In genomic region chr17:35536664-35537160, GRCh38 we compare ENCODE assay signal across 11 cellular contexts. TPM values are rescaled to one million over a fixed set of nuclear protein-coding genes. Genes with fewer than 3 reads are reported as not detected.
DNase-seq lines count a peak whose midpoint lies in the region; ATAC-seq and TF ChIP-seq lines count a peak whose summit lies in the region.
"Had no signal": no experiment of that assay in that cellular context is flagged by ENCODE, and none has a peak within 500 bp of the region (broad histone marks: within the 10 kb centered on the region; RNA-seq: fewer than 3 reads in every experiment).

No MANE protein-coding gene starts in this region.

- POLR2A ChIA-PET in activated CD8-positive, alpha-beta T cell treated with anti-CD3 and anti-CD28 coated beads, Interleukin-2, amount 10 ng/mL, durations not matched to agents 7 days and 5 days (lab: Charles Lee) = interaction anchor here (0.7 to 7.1 kb wide), 26 partner anchors 9 to 372 kb away, joined by 3 to 162 read pairs (median 5); partner anchors contain the start of genes AP2B1, PEX12, SLFN11 and SLFN13

- TF ChIP-seq POLR2A in uterus (IDR thresholded peaks at IDR 0.05) = no peak
- TF ChIP-seq POLR2A in sigmoid colon (IDR thresholded peaks at IDR 0.05) = no peak

- peak overlapping the region; percentile 82 for H3K4me3 Mint-ChIP-seq in activated CD8-positive, alpha-beta T cell treated with anti-CD3 and anti-CD28 coated beads, Interleukin-2, amount 10 ng/mL, durations not matched to agents 7 days and 5 days
- H3K4me3 Mint-ChIP-seq in memory B cell = peak overlapping the region; percentile 52

- peaks cover 42% of the 10 kb centered on the region for H3K4me1 Mint-ChIP-seq in activated CD8-positive, alpha-beta T cell treated with anti-CD3 and anti-CD28 coated beads, Interleukin-2, amount 10 ng/mL, durations not matched to agents 7 days and 5 days (ENCODE audit: low read depth)
- peaks cover 26% of the 10 kb centered on the region for H3K4me1 Mint-ChIP-seq in memory B cell

- peak overlapping the region; percentile 98 for H3K27ac Mint-ChIP-seq in activated CD8-positive, alpha-beta T cell treated with anti-CD3 and anti-CD28 coated beads, Interleukin-2, amount 10 ng/mL, durations not matched to agents 7 days and 5 days
- no peak overlapping the region for H3K27ac Mint-ChIP-seq in memory B cell

- DNase-seq in left ventricle myocardium inferior = no peak
- no peak for DNase-seq in left ventricle myocardium superior
- peak; percentile 40 for DNase-seq in activated CD8-positive, alpha-beta T cell treated with anti-CD3 and anti-CD28 coated beads, Interleukin-2, amount 10 ng/mL, durations not matched to agents 7 days and 5 days
- no peak for DNase-seq in memory B cell (ENCODE audit: low spot score in 2 of 2)
- no peak for DNase-seq in uterus
- DNase-seq in sigmoid colon = no peak
- DNase-seq: central memory CD4-positive, alpha-beta T cell; NCI-H1048 had no signal

- ATAC-seq in left ventricle myocardium superior = no peak
- peak; percentile 8 for ATAC-seq in activated CD8-positive, alpha-beta T cell treated with anti-CD3 and anti-CD28 coated beads, Interleukin-2, amount 10 ng/mL, durations not matched to agents 7 days and 5 days
- no peak for ATAC-seq in memory B cell (ENCODE audit: low read depth)
- no peak for ATAC-seq in HG03378 (IDR thresholded peaks at IDR 0.05; ENCODE audit: unreplicated experiment)
- no peak for ATAC-seq in GM21390 (IDR thresholded peaks at IDR 0.05; ENCODE audit: unreplicated experiment)

- H3K36me3 ChIP-seq in left ventricle myocardium inferior (no peaks in the 10 kb centered on the region), uterus (no peaks in the 10 kb centered on the region), sigmoid colon (no peaks in the 10 kb centered on the region)

- peaks cover 34% of the 10 kb centered on the region for H3K4me1 ChIP-seq in left ventricle myocardium inferior
- H3K4me1 ChIP-seq in uterus = no peaks in the 10 kb centered on the region
- H3K4me1 ChIP-seq in sigmoid colon = peaks cover 0 to 22% (median 0%) of the 10 kb centered on the region in 4 donors

- 63 to 67% methylated on average over 13 of the region's 13 CpGs for WGBS in sigmoid colon, 2 donors

- TF ChIP-seq CTCF in left ventricle myocardium inferior (IDR thresholded peaks at IDR 0.05; ENCODE audit: borderline replicate concordance) (no peak), uterus (IDR thresholded peaks at IDR 0.05) (no peak), sigmoid colon (IDR thresholded peaks at IDR 0.05) (no peak)

- H3K4me3 ChIP-seq in left ventricle myocardium inferior (no peak overlapping the region), uterus (no peak overlapping the region), sigmoid colon (no peak overlapping the region)

- CTCF ChIA-PET in activated CD8-positive, alpha-beta T cell treated with anti-CD3 and anti-CD28 coated beads, Interleukin-2, amount 10 ng/mL, durations not matched to agents 7 days and 5 days (lab: Charles Lee) = interaction anchor here (0.8 to 6.4 kb wide), 12 partner anchors 13 to 395 kb away, joined by 3 to 96 read pairs (median 11); partner anchors contain the start of genes AP2B1, NLE1, PEX12 and SLFN11

- H3K27me3 ChIP-seq in left ventricle myocardium inferior (ENCODE audit: low read depth) (no peaks in the 10 kb centered on the region), uterus (no peaks in the 10 kb centered on the region), sigmoid colon (no peaks in the 10 kb centered on the region)

- peak overlapping the region; percentile 68 for H3K27ac ChIP-seq in left ventricle myocardium inferior (replicated peaks)
- H3K27ac ChIP-seq in uterus = peak overlapping the region; percentile 48 to 57
- peak overlapping the region in 1 of 4 donors; percentile 39 for H3K27ac ChIP-seq in sigmoid colon

- H3K27me3 Mint-ChIP-seq in activated CD8-positive, alpha-beta T cell treated with anti-CD3 and anti-CD28 coated beads, Interleukin-2, amount 10 ng/mL, durations not matched to agents 7 days and 5 days (ENCODE audit: low read depth) = no peaks in the 10 kb centered on the region
- H3K27me3 Mint-ChIP-seq in memory B cell = no peaks in the 10 kb centered on the region

- peaks cover 50% of the 10 kb centered on the region for H3K36me3 Mint-ChIP-seq in activated CD8-positive, alpha-beta T cell treated with anti-CD3 and anti-CD28 coated beads, Interleukin-2, amount 10 ng/mL, durations not matched to agents 7 days and 5 days (ENCODE audit: low read depth)
- H3K36me3 Mint-ChIP-seq in memory B cell = no peaks in the 10 kb centered on the region

- no peak for TF ChIP-seq EP300 in sigmoid colon (IDR thresholded peaks at IDR 0.05)

- H3K9me3 ChIP-seq in left ventricle myocardium inferior (replicated peaks) = no peaks in the 10 kb centered on the region
- no peaks in the 10 kb centered on the region for H3K9me3 ChIP-seq in uterus
- no peaks in the 10 kb centered on the region for H3K9me3 ChIP-seq in sigmoid colon

- intact Hi-C loops in left ventricle myocardium inferior (cut with micrococcal nuclease) (loop anchor here (10.0 kb wide), 1 partner anchor 362 kb away; no protein-coding TSS in a partner anchor), left ventricle myocardium superior (cut with micrococcal nuclease) (loop anchor here (5.0 kb wide), 1 partner anchor 224 kb away; no protein-coding TSS in a partner anchor), uterus (cut with DNase I; ENCODE audit: low total_unique reads) (loop anchor here (5.0 kb wide), 1 partner anchor 224 kb away; no protein-coding TSS in a partner anchor), sigmoid colon (cut with DNase I) (loop anchor here (5.0 to 10.0 kb wide), 3 partner anchors 104 to 208 kb away; partner anchors contain the start of genes SLFN11 and SLFN12)

- H3K9me3 Mint-ChIP-seq in activated CD8-positive, alpha-beta T cell treated with anti-CD3 and anti-CD28 coated beads, Interleukin-2, amount 10 ng/mL, durations not matched to agents 7 days and 5 days (ENCODE audit: insufficient read depth) = no peaks in the 10 kb centered on the region
- no peaks in the 10 kb centered on the region for H3K9me3 Mint-ChIP-seq in memory B cell

RNA-seq across cellular contexts. Expression of gene SLFN12L, which starts 0.8 kb away (rescaled TPM):
- total RNA-seq in left ventricle myocardium inferior (0.25 TPM), left ventricle myocardium superior (0.32 TPM), uterus (1 to 10 TPM in 2 of 4 donors, under 1 TPM in 2; 0.55 to 2.8 (median 1.4) TPM), sigmoid colon (1 to 10 TPM in 1 of 4 donors, under 1 TPM in 3; 0.27 to 1.2 (median 0.63) TPM)
- total RNA-seq in activated CD8-positive, alpha-beta T cell treated with anti-CD3 and anti-CD28 coated beads, Interleukin-2, amount 10 ng/mL, durations not matched to agents 7 days and 5 days = 100 to 1,000 TPM; 115 to 123 TPM
- polyA plus RNA-seq in sigmoid colon = 1 to 10 TPM in 1 of 3 donors, not detected in 2; 1.9 TPM
- total RNA-seq: OCI-LY7 had no signal

RNA-seq across cellular contexts. Expression of gene SLFN14, which starts 23.9 kb away (rescaled TPM):
- total RNA-seq in left ventricle myocardium inferior (not detected), left ventricle myocardium superior (not detected), uterus (under 1 TPM in 1 of 4 donors, not detected in 3; 0.76 TPM), sigmoid colon (not detected)
- not detected for total RNA-seq in activated CD8-positive, alpha-beta T cell treated with anti-CD3 and anti-CD28 coated beads, Interleukin-2, amount 10 ng/mL, durations not matched to agents 7 days and 5 days
- polyA plus RNA-seq in sigmoid colon = not detected
- total RNA-seq: OCI-LY7 had no signal

RNA-seq across cellular contexts. Expression of gene PEX12, which starts 41.7 kb away (rescaled TPM):
- total RNA-seq in left ventricle myocardium inferior (8.7 TPM), left ventricle myocardium superior (7.9 TPM), uterus (10 to 100 TPM in 1 of 4 donors, 1 to 10 TPM in 3; 5.3 to 15.9 (median 8.6) TPM), sigmoid colon (10 to 100 TPM in 1 of 4 donors, 1 to 10 TPM in 3; 4.6 to 10.4 (median 6.5) TPM)
- total RNA-seq in activated CD8-positive, alpha-beta T cell treated with anti-CD3 and anti-CD28 coated beads, Interleukin-2, amount 10 ng/mL, durations not matched to agents 7 days and 5 days = 1 to 10 TPM; 4.0 to 4.1 TPM
- polyA plus RNA-seq in sigmoid colon = 1 to 10 TPM in 2 of 3 donors, under 1 TPM in 1; 0.92 to 2.7 (median 2.4) TPM

RNA-seq across cellular contexts. Expression of gene AP2B1, which starts 50.4 kb away (rescaled TPM):
- total RNA-seq in left ventricle myocardium inferior (113 TPM), left ventricle myocardium superior (119 TPM), uterus (100 to 1,000 TPM in 1 of 4 donors, 10 to 100 TPM in 3; 40.7 to 124 (median 61.5) TPM), sigmoid colon (10 to 100 TPM; 46.7 to 58.7 (median 53.2) TPM)
- 100 to 1,000 TPM; 161 to 172 TPM for total RNA-seq in activated CD8-positive, alpha-beta T cell treated with anti-CD3 and anti-CD28 coated beads, Interleukin-2, amount 10 ng/mL, durations not matched to agents 7 days and 5 days
- polyA plus RNA-seq in sigmoid colon = 10 to 100 TPM; 43.2 to 86.4 (median 46.7) TPM

Comparison
In these comparisons a context has a peak if more than half of its experiments do, and no peak if none do; other contexts are left out.
1. RNA of gene SLFN12L, which starts 0.8 kb away (total RNA-seq): 115 to 123 TPM in activated CD8-positive, alpha-beta T cell treated with anti-CD3 and anti-CD28 coated beads, Interleukin-2, amount 10 ng/mL, durations not matched to agents 7 days and 5 days; 0.55 to 2.8 TPM in uterus, 0.27 to 1.2 TPM in sigmoid colon, 0.32 TPM in left ventricle myocardium superior (single experiment) and 0.25 TPM in left ventricle myocardium inferior (single experiment); every median in the first group is over 10 times any median in the second.